In the genomic region with DNA sequence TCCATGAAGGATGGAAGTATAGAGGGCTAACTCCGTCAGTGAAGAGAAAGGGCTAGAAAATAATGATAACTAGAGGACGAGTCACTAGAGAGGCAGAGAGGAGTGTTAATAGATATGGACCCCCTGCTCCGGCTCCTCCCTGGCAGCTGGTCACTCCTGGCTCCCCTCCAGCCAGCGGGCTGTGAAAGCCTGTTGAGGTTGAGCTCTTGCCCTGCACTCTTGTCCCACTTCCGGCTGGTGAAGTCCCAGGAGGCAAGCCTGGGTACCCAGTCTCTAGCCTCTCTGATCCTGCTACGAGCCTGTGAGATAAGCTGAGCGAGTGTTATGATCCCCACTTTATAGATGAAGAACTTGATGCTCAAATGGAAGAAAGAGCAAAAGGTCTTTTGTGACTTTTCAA, we compare ENCODE assay signal across 1 cellular context.
TF ChIP-seq lines count a peak whose summit lies in the region.

No MANE protein-coding gene starts in this region.

TF ChIP-seq in GM23338, 12 proteins besides CTCF, POLR2A, EP300 and RAD21 (continued from another document):
- TF ChIP-seq ZNF462 (CRISPR knock-in tag; IDR thresholded peaks at IDR 0.05) = no peak
- no peak for TF ChIP-seq EZH2 (IDR thresholded peaks at IDR 0.05; ENCODE audit: low read depth, unreplicated experiment)
- TF ChIP-seq EZH2phosphoT487 (IDR thresholded peaks at IDR 0.05; ENCODE audit: unreplicated experiment) = no peak
- TF ChIP-seq, protein P1, sequence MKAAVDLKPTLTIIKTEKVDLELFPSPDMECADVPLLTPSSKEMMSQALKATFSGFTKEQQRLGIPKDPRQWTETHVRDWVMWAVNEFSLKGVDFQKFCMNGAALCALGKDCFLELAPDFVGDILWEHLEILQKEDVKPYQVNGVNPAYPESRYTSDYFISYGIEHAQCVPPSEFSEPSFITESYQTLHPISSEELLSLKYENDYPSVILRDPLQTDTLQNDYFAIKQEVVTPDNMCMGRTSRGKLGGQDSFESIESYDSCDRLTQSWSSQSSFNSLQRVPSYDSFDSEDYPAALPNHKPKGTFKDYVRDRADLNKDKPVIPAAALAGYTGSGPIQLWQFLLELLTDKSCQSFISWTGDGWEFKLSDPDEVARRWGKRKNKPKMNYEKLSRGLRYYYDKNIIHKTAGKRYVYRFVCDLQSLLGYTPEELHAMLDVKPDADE (IDR thresholded peaks at IDR 0.05) = no peak
- TF ChIP-seq JUNB (IDR thresholded peaks at IDR 0.05; ENCODE audit: unreplicated experiment) = no peak
- TF ChIP-seq NANOG (IDR thresholded peaks at IDR 0.05; ENCODE audit: borderline replicate concordance) = no peak
- TF ChIP-seq ZNF331 (CRISPR knock-in tag; IDR thresholded peaks at IDR 0.05; ENCODE audit: low read depth) = no peak
